Comparison of ENCODE assay signal across 12 cellular contexts in genomic region chr13:32264407-32264806, GRCh38. TPM values are rescaled to one million over a fixed set of nuclear protein-coding genes. Genes with fewer than 3 reads are reported as not detected.
DNase-seq lines count a peak whose midpoint lies in the region; TF ChIP-seq lines count a peak whose summit lies in the region.
"Had no signal": no experiment of that assay in that cellular context is flagged by ENCODE, and none has a peak within 500 bp of the region (broad histone marks: within the 10 kb centered on the region; RNA-seq: fewer than 3 reads in every experiment).

No MANE protein-coding gene starts in this region.

- no peaks in the 10 kb centered on the region for H3K9me2 ChIP-seq in Karpas-422 (replicated peaks; ENCODE audit: insufficient read depth, low read length)

- H3K79me2 ChIP-seq in Karpas-422 (ENCODE audit: low read length): no peaks in the 10 kb centered on the region

- TF ChIP-seq POLR2A in stomach (IDR thresholded peaks at IDR 0.05): no peak

- H3K9ac ChIP-seq in Karpas-422 (ENCODE audit: low read length): no peak overlapping the region
- H3K9ac ChIP-seq: BLaER1 treated with 17β-estradiol and CSF1 and Interleukin-3, amounts not matched to agents 10 nM and 100 nM had no signal

- H2AFZ ChIP-seq in Karpas-422 (ENCODE audit: low read length): no peak overlapping the region

- intact Hi-C loops in stomach (cut with DNase I; ENCODE audit: low total_unique reads): no loop called here
- intact Hi-C loops in activated T-helper 2 cell treated with anti-CD3 and anti-CD28 coated beads, Interferon-gamma antibody, Interleukin-2, Interleukin-4, amounts not matched to agents 10 μg/mL and 5 μg/mL and 100 μg/mL, durations not matched to agents 14 hours and 24 hours and 36 hours (cut with micrococcal nuclease): no loop called here

- no peak overlapping the region for H3K4me3 ChIP-seq in Karpas-422 (ENCODE audit: low read length)
- no peak overlapping the region for H3K4me3 ChIP-seq in right atrium auricular region
- H3K4me3 ChIP-seq in stomach: no peak overlapping the region
- H3K4me3 ChIP-seq: BLaER1 treated with 17β-estradiol and CSF1 and Interleukin-3, amounts not matched to agents 10 nM and 100 nM had no signal

- no peak for TF ChIP-seq CTCF in chondrocyte (IDR thresholded peaks at IDR 0.05)
- TF ChIP-seq CTCF in right atrium auricular region (IDR thresholded peaks at IDR 0.05): no peak
- TF ChIP-seq CTCF in stomach (IDR thresholded peaks at IDR 0.05): no peak

- H3K4me2 ChIP-seq in Karpas-422 (ENCODE audit: low read depth, low read length, poor library complexity, severe bottlenecking): no peak overlapping the region
- H3K4me2 ChIP-seq: BLaER1 treated with 17β-estradiol and CSF1 and Interleukin-3, amounts not matched to agents 10 nM and 100 nM had no signal

- H3K9me3 ChIP-seq in Karpas-422 (ENCODE audit: low read length): no peaks in the 10 kb centered on the region
- H3K9me3 ChIP-seq in right atrium auricular region: no peaks in the 10 kb centered on the region
- no peaks in the 10 kb centered on the region for H3K9me3 ChIP-seq in stomach
- H3K9me3 ChIP-seq: BLaER1 treated with 17β-estradiol and CSF1 and Interleukin-3, amounts not matched to agents 10 nM and 100 nM had no signal

- no peaks in the 10 kb centered on the region for H3K27me3 ChIP-seq in Karpas-422 (ENCODE audit: low read length)
- no peaks in the 10 kb centered on the region for H3K27me3 ChIP-seq in right atrium auricular region
- H3K27me3 ChIP-seq in stomach: no peaks in the 10 kb centered on the region
- H3K27me3 ChIP-seq: BLaER1 treated with 17β-estradiol and CSF1 and Interleukin-3, amounts not matched to agents 10 nM and 100 nM had no signal

- H3K27ac ChIP-seq in Karpas-422 (ENCODE audit: low read length): no peak overlapping the region
- H3K27ac ChIP-seq in right atrium auricular region: peak overlapping the region; percentile 72 to 73
- peak overlapping the region in 4 of 5 donors; percentile 20 to 50 (median 28) for H3K27ac ChIP-seq in stomach
- H3K27ac ChIP-seq: BLaER1 treated with 17β-estradiol and CSF1 and Interleukin-3, amounts not matched to agents 10 nM and 100 nM had no signal

- H4K20me1 ChIP-seq in Karpas-422 (ENCODE audit: insufficient read depth, low read depth, low read length): no peaks in the 10 kb centered on the region
- H4K20me1 ChIP-seq: BLaER1 treated with 17β-estradiol and CSF1 and Interleukin-3, amounts not matched to agents 10 nM and 100 nM had no signal

- no peaks in the 10 kb centered on the region for H3K9me3 Mint-ChIP-seq in chondrocyte (ENCODE audit: low read depth)
- no peaks in the 10 kb centered on the region for H3K9me3 Mint-ChIP-seq in activated T-helper 2 cell treated with anti-CD3 and anti-CD28 coated beads, Interferon-gamma antibody, Interleukin-2, Interleukin-4, amounts not matched to agents 10 μg/mL and 5 μg/mL and 100 μg/mL, durations not matched to agents 14 hours and 24 hours and 36 hours
- H3K9me3 Mint-ChIP-seq: activated B cell treated with CpG ODN at 0.5 μM for 24 hours; naive thymus-derived CD8-positive, alpha-beta T cell had no signal

- peaks cover 43% of the 10 kb centered on the region for H3K4me1 Mint-ChIP-seq in chondrocyte (ENCODE audit: low read depth)
- peaks cover 4% of the 10 kb centered on the region for H3K4me1 Mint-ChIP-seq in activated T-helper 2 cell treated with anti-CD3 and anti-CD28 coated beads, Interferon-gamma antibody, Interleukin-2, Interleukin-4, amounts not matched to agents 10 μg/mL and 5 μg/mL and 100 μg/mL, durations not matched to agents 14 hours and 24 hours and 36 hours (ENCODE audit: low read depth)
- H3K4me1 Mint-ChIP-seq: activated B cell treated with CpG ODN at 0.5 μM for 24 hours; naive thymus-derived CD8-positive, alpha-beta T cell had no signal

- peak overlapping the region; percentile 6 for H3K27ac Mint-ChIP-seq in chondrocyte (ENCODE audit: unreplicated experiment)
- no peak overlapping the region for H3K27ac Mint-ChIP-seq in activated T-helper 2 cell treated with anti-CD3 and anti-CD28 coated beads, Interferon-gamma antibody, Interleukin-2, Interleukin-4, amounts not matched to agents 10 μg/mL and 5 μg/mL and 100 μg/mL, durations not matched to agents 14 hours and 24 hours and 36 hours
- H3K27ac Mint-ChIP-seq: activated B cell treated with CpG ODN at 0.5 μM for 24 hours; naive thymus-derived CD8-positive, alpha-beta T cell had no signal

- H3K27me3 Mint-ChIP-seq in chondrocyte (ENCODE audit: low read depth): no peaks in the 10 kb centered on the region
- H3K27me3 Mint-ChIP-seq in activated T-helper 2 cell treated with anti-CD3 and anti-CD28 coated beads, Interferon-gamma antibody, Interleukin-2, Interleukin-4, amounts not matched to agents 10 μg/mL and 5 μg/mL and 100 μg/mL, durations not matched to agents 14 hours and 24 hours and 36 hours (ENCODE audit: low read depth): no peaks in the 10 kb centered on the region
- H3K27me3 Mint-ChIP-seq: activated B cell treated with CpG ODN at 0.5 μM for 24 hours; naive thymus-derived CD8-positive, alpha-beta T cell had no signal

- H3K4me3 Mint-ChIP-seq in chondrocyte (ENCODE audit: unreplicated experiment): no peak overlapping the region
- H3K4me3 Mint-ChIP-seq in activated T-helper 2 cell treated with anti-CD3 and anti-CD28 coated beads, Interferon-gamma antibody, Interleukin-2, Interleukin-4, amounts not matched to agents 10 μg/mL and 5 μg/mL and 100 μg/mL, durations not matched to agents 14 hours and 24 hours and 36 hours (ENCODE audit: low read depth): no peak overlapping the region
- H3K4me3 Mint-ChIP-seq: activated B cell treated with CpG ODN at 0.5 μM for 24 hours; naive thymus-derived CD8-positive, alpha-beta T cell had no signal

- no peaks in the 10 kb centered on the region for H3K4me1 ChIP-seq in Karpas-422 (ENCODE audit: low read length)
- peaks cover 0 to 65% of the 10 kb centered on the region in 2 donors for H3K4me1 ChIP-seq in right atrium auricular region
- peaks cover 17 to 36% (median 25%) of the 10 kb centered on the region in 4 donors for H3K4me1 ChIP-seq in stomach
- H3K4me1 ChIP-seq: BLaER1 treated with 17β-estradiol and CSF1 and Interleukin-3, amounts not matched to agents 10 nM and 100 nM had no signal

- H3K36me3 Mint-ChIP-seq in chondrocyte (ENCODE audit: low read depth): peaks cover 25% of the 10 kb centered on the region
- H3K36me3 Mint-ChIP-seq in activated T-helper 2 cell treated with anti-CD3 and anti-CD28 coated beads, Interferon-gamma antibody, Interleukin-2, Interleukin-4, amounts not matched to agents 10 μg/mL and 5 μg/mL and 100 μg/mL, durations not matched to agents 14 hours and 24 hours and 36 hours (ENCODE audit: low read depth): no peaks in the 10 kb centered on the region
- H3K36me3 Mint-ChIP-seq: naive thymus-derived CD8-positive, alpha-beta T cell had no signal

- DNase-seq in Karpas-422 (peak; percentile 1), chondrocyte (ENCODE audit: low spot score) (no peak), right atrium auricular region (ENCODE audit: low spot score) (peak; percentile 75), stomach (peak; percentile 69), NCI-H187 (lab: John Stamatoyannopoulos, UW) (no peak), HT-29 (ENCODE audit: low spot score) (no peak), kidney glomerular epithelial cell (lab: John Stamatoyannopoulos, UW) (no peak)
- DNase-seq in activated T-helper 2 cell treated with anti-CD3 and anti-CD28 coated beads, Interferon-gamma antibody, Interleukin-2, Interleukin-4, amounts not matched to agents 10 μg/mL and 5 μg/mL and 100 μg/mL, durations not matched to agents 14 hours and 24 hours and 36 hours (ENCODE audit: low spot score): no peak
- DNase-seq: activated B cell treated with CpG ODN at 0.5 μM for 24 hours; cortex of kidney; naive thymus-derived CD8-positive, alpha-beta T cell had no signal

- H3K36me3 ChIP-seq in Karpas-422 (ENCODE audit: insufficient read depth, low read length) (no peaks in the 10 kb centered on the region), right atrium auricular region (peaks cover 22% of the 10 kb centered on the region), stomach (peaks cover 0 to 72% (median 70%) of the 10 kb centered on the region in 4 donors)
- H3K36me3 ChIP-seq: BLaER1 treated with 17β-estradiol and CSF1 and Interleukin-3, amounts not matched to agents 10 nM and 100 nM had no signal

- TF ChIP-seq EP300 in stomach (IDR thresholded peaks at IDR 0.05): no peak

RNA-seq across cellular contexts. Expression of gene ZAR1L, which starts 50.8 kb away (rescaled TPM):
- 0.32 TPM in 1 of 2 replicates, not detected in the other for total RNA-seq in Karpas-422 (2014; rRNA removed; shearing (Covaris generic); ENCODE audit: low replicate concordance)
- not detected in 3 replicates for total RNA-seq in chondrocyte
- not detected for total RNA-seq in right atrium auricular region
- not detected for total RNA-seq in stomach
- polyA plus RNA-seq in stomach: not detected
- not detected in 2 replicates for total RNA-seq in activated T-helper 2 cell treated with anti-CD3 and anti-CD28 coated beads, Interferon-gamma antibody, Interleukin-2, Interleukin-4, amounts not matched to agents 10 μg/mL and 5 μg/mL and 100 μg/mL, durations not matched to agents 14 hours and 24 hours and 36 hours
- total RNA-seq in HT-29 (2014; rRNA removed; shearing (Covaris generic)): 0.10 TPM in 1 of 2 replicates, not detected in the other
- total RNA-seq: activated B cell treated with CpG ODN at 0.5 μM for 24 hours had no signal
- polyA plus RNA-seq: naive thymus-derived CD8-positive, alpha-beta T cell had no signal

RNA-seq across cellular contexts. Expression of gene BRCA2, which starts 50.9 kb away (rescaled TPM):
- total RNA-seq in Karpas-422 (2014; rRNA removed; shearing (Covaris generic); ENCODE audit: low replicate concordance): 11.9 and 16.8 TPM in 2 replicates
- total RNA-seq in chondrocyte (2.5 to 7.5 TPM (median 4.4 TPM) in 3 replicates), right atrium auricular region (under 1 TPM; 0.15 to 0.24 TPM), stomach (10 to 100 TPM in 1 of 5 donors, 1 to 10 TPM in 2, under 1 TPM in 2; 0.58 to 16.2 (median 4.6) TPM)
- 1 to 10 TPM in 2 of 3 donors, under 1 TPM in 1; 0.53 to 1.2 (median 1.1) TPM for polyA plus RNA-seq in stomach
- 18.6 and 19.4 TPM in 2 replicates for total RNA-seq in activated T-helper 2 cell treated with anti-CD3 and anti-CD28 coated beads, Interferon-gamma antibody, Interleukin-2, Interleukin-4, amounts not matched to agents 10 μg/mL and 5 μg/mL and 100 μg/mL, durations not matched to agents 14 hours and 24 hours and 36 hours
- total RNA-seq in HT-29 (2014; rRNA removed; shearing (Covaris generic)): 13.6 and 20.0 TPM in 2 replicates

Comparison
In these comparisons a context has a peak if more than half of its experiments do, and no peak if none do; other contexts are left out.
1. DNase-seq: peak in Karpas-422 (single experiment), right atrium auricular region (single experiment) and stomach (single experiment); none in chondrocyte (single experiment), activated T-helper 2 cell treated with anti-CD3 and anti-CD28 coated beads, Interferon-gamma antibody, Interleukin-2, Interleukin-4, amounts not matched to agents 10 μg/mL and 5 μg/mL and 100 μg/mL, durations not matched to agents 14 hours and 24 hours and 36 hours (single experiment), NCI-H187 (0 of 2), HT-29 (single experiment) and kidney glomerular epithelial cell (single experiment).